11 cellular contexts compared by ENCODE assay signal in the genomic region with DNA sequence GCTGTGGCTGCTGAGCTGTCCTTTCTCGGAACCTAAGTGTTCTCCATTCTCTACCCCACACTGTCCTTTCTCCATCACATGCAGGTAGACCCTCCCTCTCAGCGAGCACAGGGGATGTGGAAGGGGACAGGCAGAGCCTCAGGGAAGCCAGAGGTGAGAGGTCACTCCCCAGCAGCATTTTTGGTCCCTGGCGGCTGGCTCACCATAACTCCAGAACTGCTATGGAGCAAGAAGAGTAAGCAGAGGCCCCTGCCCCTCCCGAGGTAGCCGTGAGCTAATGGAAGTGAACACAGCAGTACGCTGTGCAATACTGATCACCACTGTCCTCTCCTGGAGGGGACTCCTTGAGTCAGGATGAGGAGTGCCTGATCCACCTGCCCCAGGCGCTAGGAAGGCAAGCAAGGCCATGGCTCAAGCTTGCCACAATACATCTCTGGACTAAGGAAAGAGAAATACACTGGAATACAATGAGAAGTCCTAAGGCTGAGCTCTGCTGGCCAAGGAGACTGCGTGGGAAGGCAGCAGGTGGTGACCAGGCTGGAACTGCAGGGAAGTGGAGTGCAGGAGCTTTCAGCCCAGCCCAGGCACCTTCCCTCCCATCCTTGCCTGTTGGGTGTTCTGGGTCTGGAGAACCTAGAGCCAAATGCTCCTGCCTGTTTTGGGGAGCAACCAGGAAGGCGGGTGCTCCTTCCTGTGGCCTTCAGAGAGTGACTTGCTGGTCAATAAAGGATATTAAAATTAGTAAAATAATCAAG.
DNase-seq lines count a peak whose midpoint lies in the region; ATAC-seq and TF ChIP-seq lines count a peak whose summit lies in the region.
"Had no signal": no experiment of that assay in that cellular context is flagged by ENCODE, and none has a peak within 500 bp of the region (broad histone marks: within the 10 kb centered on the region; RNA-seq: fewer than 3 reads in every experiment).

No MANE protein-coding gene starts in this region.

- H3K18ac ChIP-seq in H9 (ENCODE audit: insufficient read length, low read depth, low read length): no peak overlapping the region

- H3T11ph ChIP-seq in H9 (ENCODE audit: low read length): no peak overlapping the region

- H3K36me3 ChIP-seq in mammary epithelial cell (ENCODE audit: insufficient read depth, low read length) (no peaks in the 10 kb centered on the region), left lung (no peaks in the 10 kb centered on the region), gastrocnemius medialis (no peaks in the 10 kb centered on the region)

- H2BK120ac ChIP-seq in H9 (ENCODE audit: low read depth, low read length, poor library complexity, severe bottlenecking): no peak overlapping the region

- CTCF ChIA-PET in mammary epithelial cell (lab: Charles Lee; ENCODE audit: low non-redundant PET): interaction anchor here (0.6 to 0.8 kb wide), 7 partner anchors 15 to 633 kb away, joined by 3 to 7 read pairs (median 5); no protein-coding TSS in a partner anchor

- H2BK12ac ChIP-seq in H9 (ENCODE audit: insufficient read length, low read depth, low read length): no peak overlapping the region

- H3K79me1 ChIP-seq in H9 (ENCODE audit: insufficient read depth, low read depth, low read length, poor library complexity, severe bottlenecking): no peaks in the 10 kb centered on the region

- H3K9me3 Mint-ChIP-seq in H9: no peaks in the 10 kb centered on the region
- H3K9me3 Mint-ChIP-seq: activated T-cell treated with anti-CD3 and anti-CD28 coated beads, Interleukin-2, amount 50 U/mL, for 72 hours; effector memory CD8-positive, alpha-beta T cell; natural killer cell had no signal

- no peak overlapping the region for H4K5ac ChIP-seq in H9 (ENCODE audit: insufficient read length, low read depth, low read length)

- in situ Hi-C loops in mammary epithelial cell (cut with MboI; ENCODE audit: low sequenced_read_pairs in 2 of 2): loop anchor here in 1 of 2 donors (5.0 kb wide), 1 partner anchor 340 kb away; no protein-coding TSS in a partner anchor
- in situ Hi-C loops in gastrocnemius medialis (cut with MboI; ENCODE audit: low sequenced_read_pairs in 4 of 4): loop anchor here (10.0 to 25.0 kb wide), 5 partner anchors 320 to 630 kb away; a partner anchor contains a TSS

- DNase-seq in H9 (no peak), mammary epithelial cell (no peak), left lung (no peak), gastrocnemius medialis (no peak), NCI-H82 treated with DMSO at 0.1 percent for 48 hours (lab: John Stamatoyannopoulos, UW; ENCODE audit: unreplicated experiment) (no peak)

- no peak overlapping the region for H2AK5ac ChIP-seq in H9 (ENCODE audit: insufficient read length, low read length)

- dilution Hi-C loops in mammary epithelial cell (cut with HindIII; ENCODE audit: low sequenced_read_pairs): no loop called here

- no peaks in the 10 kb centered on the region for H3K27me3 ChIP-seq in H9 (ENCODE audit: insufficient read depth, low read length)
- no peaks in the 10 kb centered on the region for H3K27me3 ChIP-seq in mammary epithelial cell (ENCODE audit: insufficient read depth, low read length)
- H3K27me3 ChIP-seq in left lung: no peaks in the 10 kb centered on the region
- H3K27me3 ChIP-seq in gastrocnemius medialis: no peaks in the 10 kb centered on the region

- H4K8ac ChIP-seq in H9 (replicated peaks; ENCODE audit: insufficient read length, low read depth, low read length): no peak overlapping the region

- peak overlapping the region in 2 of 3 experiments; percentile 8 to 70; a peak in 1 of 7 replicates for H3K27ac Mint-ChIP-seq in H9
- H3K27ac Mint-ChIP-seq: activated T-cell treated with anti-CD3 and anti-CD28 coated beads, Interleukin-2, amount 50 U/mL, for 72 hours; effector memory CD8-positive, alpha-beta T cell; natural killer cell had no signal

- no peaks in the 10 kb centered on the region for H3K23me2 ChIP-seq in H9 (ENCODE audit: insufficient read length, low read depth, low read length, poor library complexity, severe bottlenecking)

- no peak overlapping the region for H3K27ac ChIP-seq in H9 (ENCODE audit: insufficient read length, low read depth, low read length)
- H3K27ac ChIP-seq in mammary epithelial cell (ENCODE audit: insufficient read depth, low read depth, low read length): peak overlapping the region; percentile 33
- H3K27ac ChIP-seq in left lung: peak overlapping the region; percentile 55 to 95
- H3K27ac ChIP-seq in gastrocnemius medialis: peak overlapping the region; percentile 63 to 78 (median 74)

- no peak overlapping the region for H2BK20ac ChIP-seq in H9 (ENCODE audit: low read depth, low read length, poor library complexity, severe bottlenecking)

- no peak overlapping the region for H4K91ac ChIP-seq in H9 (ENCODE audit: insufficient read length, low read depth, low read length)

- no peak overlapping the region for H3K4me3 ChIP-seq in mammary epithelial cell (replicated peaks in 1 of 3; ENCODE audit: insufficient read depth in 1 of 3, low read depth in 2 of 3, low read length in 3 of 3)
- H3K4me3 ChIP-seq in left lung: no peak overlapping the region
- peak overlapping the region in 1 of 4 donors; percentile 72 for H3K4me3 ChIP-seq in gastrocnemius medialis

- intact Hi-C loops in mammary epithelial cell (cut with micrococcal nuclease) (loop anchor here (5.0 kb wide), 2 partner anchors 85 to 405 kb away; no protein-coding TSS in a partner anchor), left lung (cut with DNase I) (no loop called here), gastrocnemius medialis (cut with DNase I; ENCODE audit: low total_unique reads) (loop anchor here (5.0 kb wide), 3 partner anchors 190 to 340 kb away; a partner anchor contains a TSS)

- H3K9me3 ChIP-seq in H9 (ENCODE audit: control insufficient read depth, low read depth, low read length) (no peaks in the 10 kb centered on the region), mammary epithelial cell (replicated peaks; ENCODE audit: insufficient read depth, low read length) (no peaks in the 10 kb centered on the region), left lung (no peaks in the 10 kb centered on the region), gastrocnemius medialis (no peaks in the 10 kb centered on the region)

- no peak overlapping the region for H2AFZ ChIP-seq in H9 (ENCODE audit: low read length)
- peak overlapping the region; percentile 64 for H2AFZ ChIP-seq in mammary epithelial cell (ENCODE audit: low read depth, low read length)

- TF ChIP-seq POLR2A in gastrocnemius medialis (IDR thresholded peaks at IDR 0.05): no peak

- H3K36me3 Mint-ChIP-seq in H9 (ENCODE audit: insufficient read depth in 1 of 3, low read depth in 3 of 3): peaks cover 0 to 4% (median 0%) of the 10 kb centered on the region in 3 experiments; a peak in 3 of 7 replicates
- H3K36me3 Mint-ChIP-seq: natural killer cell had no signal

- ATAC-seq in left lung (no peak), gastrocnemius medialis (no peak), HG03457 (IDR thresholded peaks at IDR 0.05; ENCODE audit: unreplicated experiment) (no peak), GM21825 (IDR thresholded peaks at IDR 0.05; ENCODE audit: unreplicated experiment) (no peak), GM21529 (IDR thresholded peaks at IDR 0.05; ENCODE audit: unreplicated experiment) (no peak)

- no peak overlapping the region for H3K23ac ChIP-seq in H9 (ENCODE audit: insufficient read length, low read depth, low read length)

- H3K79me2 ChIP-seq in H9 (ENCODE audit: insufficient read depth, low read length): no peaks in the 10 kb centered on the region
- no peaks in the 10 kb centered on the region for H3K79me2 ChIP-seq in mammary epithelial cell (ENCODE audit: insufficient read depth, low read length)

- WGBS in H9 (ENCODE audit: extremely low coverage, insufficient read length, low lambda C conversion rate): no CpG with 5 or more reads among the region's 9 CpGs
- 86% methylated on average over 8 of the region's 9 CpGs for WGBS in mammary epithelial cell (ENCODE audit: low coverage, missing lambda C conversion rate)

- no peak overlapping the region for H2BK5ac ChIP-seq in H9 (ENCODE audit: insufficient read length, low read length)

- H3K4ac ChIP-seq in H9 (ENCODE audit: low read depth, low read length): no peak overlapping the region

- H3K56ac ChIP-seq in H9 (ENCODE audit: insufficient read length, low read depth, low read length): no peak overlapping the region

- TF ChIP-seq CTCF in H9 (conservative IDR thresholded peaks at IDR 0.05) (no peak), mammary epithelial cell (conservative IDR thresholded peaks at IDR 0.05 in 1 of 2, IDR thresholded peaks at IDR 0.05 in 1 of 2; ENCODE audit: extremely low read depth in 1 of 2, insufficient read depth in 1 of 2, low read depth in 1 of 2, low read length in 2 of 2) (no peak), left lung (IDR thresholded peaks at IDR 0.05) (no peak), gastrocnemius medialis (IDR thresholded peaks at IDR 0.05 in 4 of 5, conservative IDR thresholded peaks at IDR 0.05 in 1 of 5) (no peak)

- BruUV-seq in mammary epithelial cell (replicated peaks; lab: Mats Ljungman, UMichigan): no TSS peak

- no peak overlapping the region for H3K14ac ChIP-seq in H9 (ENCODE audit: insufficient read depth, low read length)

- H3K4me2 ChIP-seq in H9 (ENCODE audit: insufficient read depth, insufficient read length, low read length) (no peak overlapping the region), mammary epithelial cell (ENCODE audit: insufficient read depth, low read depth, low read length) (peak overlapping the region; percentile 49)

- no peak overlapping the region for H2BK15ac ChIP-seq in H9 (ENCODE audit: low read depth, low read length)

- H3K4me1 ChIP-seq in H9 (ENCODE audit: insufficient read depth, low read length): peaks cover 8% of the 10 kb centered on the region; the same call in 1 of the 2 replicates
- H3K4me1 ChIP-seq in mammary epithelial cell (ENCODE audit: insufficient read depth, low read length): peaks cover 67% of the 10 kb centered on the region
- peaks cover 20 to 47% of the 10 kb centered on the region in 2 donors for H3K4me1 ChIP-seq in left lung
- H3K4me1 ChIP-seq in gastrocnemius medialis: peaks cover 29 to 32% of the 10 kb centered on the region in 2 donors

- no peak overlapping the region for H3K4me3 Mint-ChIP-seq in H9
- H3K4me3 Mint-ChIP-seq: activated T-cell treated with anti-CD3 and anti-CD28 coated beads, Interleukin-2, amount 50 U/mL, for 72 hours; effector memory CD8-positive, alpha-beta T cell; natural killer cell had no signal

- peaks cover 35 to 40% of the 10 kb centered on the region in 2 experiments for H3K4me1 Mint-ChIP-seq in H9
- H3K4me1 Mint-ChIP-seq: natural killer cell had no signal

- H3K27me3 Mint-ChIP-seq in H9 (ENCODE audit: low read depth): no peaks in the 10 kb centered on the region

- no peaks in the 10 kb centered on the region for H4K20me1 ChIP-seq in H9 (ENCODE audit: control insufficient read depth, insufficient read depth, insufficient read length)
- no peaks in the 10 kb centered on the region for H4K20me1 ChIP-seq in mammary epithelial cell (ENCODE audit: insufficient read depth, low read length)

- H3K9ac ChIP-seq in H9 (ENCODE audit: extremely low read depth, insufficient read length, low read length): no peak overlapping the region
- no peak overlapping the region for H3K9ac ChIP-seq in mammary epithelial cell (ENCODE audit: insufficient read depth, low read length)

Comparison
In these comparisons a context has a peak if more than half of its experiments do, and no peak if none do; other contexts are left out.
1. intact Hi-C loops: an anchor here in mammary epithelial cell (5.0 kb wide) and gastrocnemius medialis (5.0 kb wide); none called in left lung.